In the genomic region with DNA sequence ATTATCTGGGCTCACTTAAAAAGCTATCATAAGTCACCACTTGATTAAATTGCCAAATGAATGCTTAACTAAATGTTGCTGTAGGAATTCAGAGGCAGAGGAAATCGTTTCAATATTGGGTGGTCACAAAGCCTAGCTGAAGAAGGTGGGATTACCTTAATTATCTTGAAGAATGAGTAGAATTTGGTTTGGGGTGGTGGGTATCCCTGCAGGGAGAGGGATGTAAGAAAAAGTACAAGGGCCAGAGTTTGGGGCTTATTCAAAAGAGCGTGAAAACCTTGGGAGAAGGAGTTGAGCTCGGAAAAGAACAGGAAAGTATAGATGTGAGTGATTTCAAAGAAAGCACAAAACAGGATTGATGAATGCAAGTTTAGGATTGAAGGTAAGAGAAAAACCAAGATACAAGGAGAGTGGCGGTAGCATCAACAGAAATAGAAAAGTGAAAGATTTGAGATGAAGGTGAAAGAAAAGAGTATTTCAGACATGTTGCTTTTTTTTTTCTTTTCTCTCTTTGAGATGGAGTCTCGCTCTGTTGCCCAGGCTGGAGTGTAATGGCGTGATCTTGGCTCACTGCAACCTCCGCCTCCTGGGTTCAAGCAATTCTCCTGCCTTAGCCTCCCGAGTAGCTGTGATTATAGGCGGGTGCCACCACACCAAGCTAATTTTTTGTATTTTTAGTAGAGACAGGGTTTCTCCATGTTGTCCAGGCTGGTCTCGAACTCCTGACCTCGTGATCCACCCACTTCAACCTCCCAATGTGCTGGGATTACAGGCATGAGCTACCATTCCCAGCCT, we compare ENCODE assay signal across 9 cellular contexts. TPM values are rescaled to one million over a fixed set of nuclear protein-coding genes. Genes with fewer than 3 reads are reported as not detected.
DNase-seq lines count a peak whose midpoint lies in the region; ATAC-seq, FAIRE-seq and TF ChIP-seq lines count a peak whose summit lies in the region.
"Had no signal": no experiment of that assay in that cellular context is flagged by ENCODE, and none has a peak within 500 bp of the region (broad histone marks: within the 10 kb centered on the region; RNA-seq: fewer than 3 reads in every experiment).

No MANE protein-coding gene starts in this region.

- H3K27ac Mint-ChIP-seq in natural killer cell treated with Interleukin-12 subunit alpha and Interleukin-12 subunit beta and Interleukin-15 and Interleukin-18, amount 100 ng/mL, for 72 hours, result peak overlapping the region; percentile 61 to 75

- H3K4me3 ChIP-seq in DOHH2 (ENCODE audit: low read length) (peak overlapping the region; percentile 90), Loucy (ENCODE audit: low read length, poor library complexity, severe bottlenecking) (peak overlapping the region; percentile 96), mammary epithelial cell (replicated peaks in 1 of 3; ENCODE audit: insufficient read depth in 1 of 3, low read depth in 2 of 3, low read length in 3 of 3) (peak overlapping the region in 2 of 3 experiments; percentile 1 to 83), pancreas (peak overlapping the region in 1 of 4 donors; percentile 92)

- H3K27ac ChIP-seq in DOHH2 (ENCODE audit: low read depth, low read length) (no peak overlapping the region), mammary epithelial cell (ENCODE audit: insufficient read depth, low read depth, low read length) (no peak overlapping the region), pancreas (no peak overlapping the region)

- H3K27me3 ChIP-seq in DOHH2 (ENCODE audit: control insufficient read depth, low read length) (no peaks in the 10 kb centered on the region), Loucy (ENCODE audit: insufficient read depth, low read length, poor library complexity, severe bottlenecking) (no peaks in the 10 kb centered on the region), mammary epithelial cell (ENCODE audit: insufficient read depth, low read length) (no peaks in the 10 kb centered on the region), pancreas (no peaks in the 10 kb centered on the region)

- H3K4me2 ChIP-seq in DOHH2 (ENCODE audit: low read length) (peak overlapping the region; percentile 79), Loucy (ENCODE audit: low read depth, low read length, poor library complexity, severe bottlenecking) (peak overlapping the region; percentile 90), mammary epithelial cell (ENCODE audit: insufficient read depth, low read depth, low read length) (peak overlapping the region; percentile 93)

- no peaks in the 10 kb centered on the region for H3K9me3 Mint-ChIP-seq in natural killer cell treated with Interleukin-12 subunit alpha and Interleukin-12 subunit beta and Interleukin-15 and Interleukin-18, amount 100 ng/mL, for 72 hours

- H3K4me1 ChIP-seq in DOHH2 (ENCODE audit: control insufficient read depth, low read length), result peaks cover 10% of the 10 kb centered on the region
- H3K4me1 ChIP-seq in Loucy (ENCODE audit: insufficient read depth, low read length, poor library complexity, severe bottlenecking), result peaks cover 35% of the 10 kb centered on the region
- peaks cover 5% of the 10 kb centered on the region for H3K4me1 ChIP-seq in mammary epithelial cell (ENCODE audit: insufficient read depth, low read length)
- peaks cover 0 to 5% (median 0%) of the 10 kb centered on the region in 3 donors for H3K4me1 ChIP-seq in pancreas

- H4K20me1 ChIP-seq in DOHH2 (ENCODE audit: control insufficient read depth, insufficient read depth, low read depth, low read length) (no peaks in the 10 kb centered on the region), Loucy (ENCODE audit: insufficient read depth, low read length, poor library complexity, severe bottlenecking) (peaks cover 8% of the 10 kb centered on the region), mammary epithelial cell (ENCODE audit: insufficient read depth, low read length) (no peaks in the 10 kb centered on the region)

- H3F3A ChIP-seq in DOHH2 (ENCODE audit: control insufficient read depth, insufficient read depth) (peaks cover 2% of the 10 kb centered on the region; the same call in 1 of the 2 replicates), Loucy (ENCODE audit: low read depth) (no peaks in the 10 kb centered on the region)

- intact Hi-C loops in mammary epithelial cell (cut with micrococcal nuclease) (no loop called here), pancreas (cut with DNase I) (no loop called here)

- H3K36me3 Mint-ChIP-seq in natural killer cell treated with Interleukin-12 subunit alpha and Interleukin-12 subunit beta and Interleukin-15 and Interleukin-18, amount 100 ng/mL, for 72 hours, result no peaks in the 10 kb centered on the region

- no peaks in the 10 kb centered on the region for H3K27me3 Mint-ChIP-seq in natural killer cell treated with Interleukin-12 subunit alpha and Interleukin-12 subunit beta and Interleukin-15 and Interleukin-18, amount 100 ng/mL, for 72 hours

- CTCF ChIA-PET in mammary epithelial cell (lab: Charles Lee; ENCODE audit: low non-redundant PET), result no interaction called here

- H3K9me2 ChIP-seq in DOHH2 (replicated peaks; ENCODE audit: control insufficient read depth, low read length), result no peaks in the 10 kb centered on the region
- no peaks in the 10 kb centered on the region for H3K9me2 ChIP-seq in Loucy (replicated peaks; ENCODE audit: low read depth, low read length)

- peaks cover 28% of the 10 kb centered on the region for H3K79me2 ChIP-seq in DOHH2 (ENCODE audit: control insufficient read depth, low read length)
- H3K79me2 ChIP-seq in Loucy (ENCODE audit: insufficient read depth, low read length), result peaks cover 38% of the 10 kb centered on the region
- peaks cover 19% of the 10 kb centered on the region for H3K79me2 ChIP-seq in mammary epithelial cell (ENCODE audit: insufficient read depth, low read length)

- 93% methylated on average over 11 of the region's 11 CpGs for WGBS in mammary epithelial cell (ENCODE audit: low coverage, missing lambda C conversion rate)
- WGBS in pancreas, 2 donors, result 86 to 91% methylated on average over 10 to 11 of the region's 11 CpGs

- no peak for FAIRE-seq in pancreas (lab: Jason Lieb, UNC)

- peak overlapping the region; percentile 90 for H3K9ac ChIP-seq in Loucy (ENCODE audit: low read depth, low read length, poor library complexity, severe bottlenecking)
- H3K9ac ChIP-seq in mammary epithelial cell (ENCODE audit: insufficient read depth, low read length), result no peak overlapping the region

- H2AFZ ChIP-seq in Loucy (ENCODE audit: low read length) (no peak overlapping the region), mammary epithelial cell (ENCODE audit: low read depth, low read length) (no peak overlapping the region)

- DNase-seq in mammary epithelial cell (no peak), SW480 (ENCODE audit: low spot score) (no peak), DMS 273 treated with DMSO at 0.1 percent for 48 hours (lab: John Stamatoyannopoulos, UW) (no peak), pancreas (no peak)
- DNase-seq in natural killer cell treated with Interleukin-12 subunit alpha and Interleukin-12 subunit beta and Interleukin-15 and Interleukin-18, amount 100 ng/mL, for 72 hours (ENCODE audit: low spot score), result no peak
- DNase-seq: NCI-H187 treated with DMSO at 0.1 percent for 48 hours, SHP77 treated with DMSO at 0.1 percent for 48 hours had no signal

- peak overlapping the region; percentile 87 for H3K4me3 Mint-ChIP-seq in natural killer cell treated with Interleukin-12 subunit alpha and Interleukin-12 subunit beta and Interleukin-15 and Interleukin-18, amount 100 ng/mL, for 72 hours

- dilution Hi-C loops in mammary epithelial cell (cut with HindIII; ENCODE audit: low sequenced_read_pairs), result no loop called here

- peaks cover 16% of the 10 kb centered on the region in 2 donors for H3K4me1 Mint-ChIP-seq in natural killer cell treated with Interleukin-12 subunit alpha and Interleukin-12 subunit beta and Interleukin-15 and Interleukin-18, amount 100 ng/mL, for 72 hours (ENCODE audit: low read depth in 2 of 2)

- BruUV-seq in mammary epithelial cell (replicated peaks; lab: Mats Ljungman, UMichigan), result no TSS peak

- ATAC-seq in natural killer cell treated with Interleukin-12 subunit alpha and Interleukin-12 subunit beta and Interleukin-15 and Interleukin-18, amount 100 ng/mL, for 72 hours, result no peak
- no peak for ATAC-seq in pancreas

- TF ChIP-seq CTCF in DOHH2 (IDR thresholded peaks at IDR 0.05; ENCODE audit: low read depth, low read length, poor library complexity, severe bottlenecking) (no peak), Loucy (conservative IDR thresholded peaks at IDR 0.05; ENCODE audit: low read length) (no peak), mammary epithelial cell (conservative IDR thresholded peaks at IDR 0.05 in 1 of 2, IDR thresholded peaks at IDR 0.05 in 1 of 2; ENCODE audit: extremely low read depth in 1 of 2, insufficient read depth in 1 of 2, low read depth in 1 of 2, low read length in 2 of 2) (no peak), pancreas (IDR thresholded peaks at IDR 0.05) (no peak)

- in situ Hi-C loops in mammary epithelial cell (cut with MboI; ENCODE audit: low sequenced_read_pairs in 2 of 2), result no loop called here

- no peaks in the 10 kb centered on the region for H3K9me3 ChIP-seq in DOHH2 (ENCODE audit: control insufficient read depth, insufficient read depth, low read length)
- no peaks in the 10 kb centered on the region for H3K9me3 ChIP-seq in Loucy (ENCODE audit: insufficient read depth, low read depth, low read length)
- no peaks in the 10 kb centered on the region for H3K9me3 ChIP-seq in mammary epithelial cell (replicated peaks; ENCODE audit: insufficient read depth, low read length)
- H3K9me3 ChIP-seq in pancreas, result no peaks in the 10 kb centered on the region

- H3K36me3 ChIP-seq in DOHH2 (ENCODE audit: control insufficient read depth, low read length) (peaks cover 11% of the 10 kb centered on the region), Loucy (ENCODE audit: insufficient read depth, low read length) (0 out of 2 replicates have a peak, but pooled peaks cover 7% of the 10 kb centered on the region), mammary epithelial cell (ENCODE audit: insufficient read depth, low read length) (peaks cover 6% of the 10 kb centered on the region), pancreas (peaks cover 0 to 4% (median 0%) of the 10 kb centered on the region in 3 donors)

RNA-seq across cellular contexts. Expression of a gene that starts 1.7 kb away (rescaled TPM):
- 10 to 100 TPM in 1 of 2 donors, 1 to 10 TPM in 1; 4.0 to 11.9 TPM for total RNA-seq in mammary epithelial cell
- 5.2 TPM for polyA plus RNA-seq in mammary epithelial cell
- polyA minus RNA-seq in mammary epithelial cell, result 4.5 TPM
- total RNA-seq in natural killer cell treated with Interleukin-12 subunit alpha and Interleukin-12 subunit beta and Interleukin-15 and Interleukin-18, amount 100 ng/mL, for 72 hours, result 1 to 10 TPM; 4.8 to 6.8 TPM
- 1 to 10 TPM; 1.5 to 3.7 (median 2.0) TPM for total RNA-seq in pancreas
- 1 to 10 TPM; 1.5 to 3.8 TPM for polyA plus RNA-seq in pancreas

RNA-seq across cellular contexts. Expression of a gene that starts 18.8 kb away (rescaled TPM):
- total RNA-seq in mammary epithelial cell (10 to 100 TPM; 39.3 to 40.4 TPM), pancreas (10 to 100 TPM; 27.0 to 35.4 (median 29.5) TPM)
- polyA plus RNA-seq in mammary epithelial cell (5.3 TPM), pancreas (10 to 100 TPM; 16.0 to 19.7 TPM)
- polyA minus RNA-seq in mammary epithelial cell, result 20.9 TPM
- total RNA-seq in natural killer cell treated with Interleukin-12 subunit alpha and Interleukin-12 subunit beta and Interleukin-15 and Interleukin-18, amount 100 ng/mL, for 72 hours, result 10 to 100 TPM; 38.9 to 60.2 TPM
